Comparison of ENCODE assay signal across 13 cellular contexts in the genomic region with DNA sequence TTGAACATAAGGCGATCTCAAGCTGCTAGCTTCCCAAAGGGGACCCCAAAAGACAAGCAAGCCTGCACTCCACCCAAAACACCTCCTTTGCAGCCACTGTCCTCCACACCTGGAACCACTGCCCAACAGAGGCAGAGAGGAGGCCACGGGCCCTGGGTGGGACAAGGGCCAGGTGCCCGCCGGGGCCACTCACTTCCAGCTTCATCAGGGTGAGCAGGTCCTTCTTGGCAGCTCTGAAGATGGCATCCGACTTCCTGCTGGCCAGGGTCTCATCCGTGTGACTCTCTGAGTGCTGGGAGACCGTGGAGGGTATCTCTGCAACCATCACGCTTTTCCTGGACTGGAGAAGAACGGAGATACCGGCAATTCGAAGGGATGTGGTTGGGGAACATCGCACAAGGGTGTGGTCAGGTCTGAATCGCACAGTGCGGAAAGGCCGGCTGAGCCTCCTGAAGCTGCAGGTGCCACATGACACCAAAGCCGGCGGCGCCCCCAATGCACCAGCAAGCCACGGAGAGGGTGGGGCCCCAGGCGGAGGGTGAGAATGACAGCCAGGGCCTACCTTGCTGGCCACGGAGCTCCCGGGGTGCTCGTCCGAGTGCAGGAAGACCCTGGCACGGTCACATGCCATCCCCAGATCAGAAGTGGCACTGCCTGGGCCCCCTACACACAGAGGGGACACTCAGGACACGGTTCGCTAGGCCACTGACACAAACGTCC. TPM values are rescaled to one million over a fixed set of nuclear protein-coding genes. Genes with fewer than 3 reads are reported as not detected.
DNase-seq lines count a peak whose midpoint lies in the region; ATAC-seq and TF ChIP-seq lines count a peak whose summit lies in the region.
"Had no signal": no experiment of that assay in that cellular context is flagged by ENCODE, and none has a peak within 500 bp of the region (broad histone marks: within the 10 kb centered on the region; RNA-seq: fewer than 3 reads in every experiment).

No MANE protein-coding gene starts in this region.

- H2AFZ ChIP-seq in osteoblast (ENCODE audit: low read length), result no peak overlapping the region
- H2AFZ ChIP-seq: GM23248 had no signal

- no peaks in the 10 kb centered on the region for H3K36me3 ChIP-seq in osteoblast (ENCODE audit: insufficient read depth, low read length)

- no peaks in the 10 kb centered on the region for H3K79me2 ChIP-seq in osteoblast (ENCODE audit: insufficient read depth, low read length)

- H3K27me3 ChIP-seq in osteoblast (ENCODE audit: insufficient read depth, low read length), result no peaks in the 10 kb centered on the region

- intact Hi-C loops in Right ventricle myocardium superior (cut with DNase I), result no loop called here

- H4K20me1 ChIP-seq in osteoblast (ENCODE audit: insufficient read depth, low read length), result no peaks in the 10 kb centered on the region

- no peak for TF ChIP-seq CTCF in osteoblast (IDR thresholded peaks at IDR 0.05; ENCODE audit: extremely low read depth, low read depth, low read length)

- no peaks in the 10 kb centered on the region for H3K9me3 ChIP-seq in osteoblast (ENCODE audit: low read depth, low read length)

- no peak overlapping the region for H3K27ac ChIP-seq in osteoblast (ENCODE audit: low read depth, low read length)
- H3K27ac ChIP-seq: GM23248, KMS-11 had no signal

- H3K4me1 ChIP-seq in osteoblast (ENCODE audit: insufficient read depth, low read length), result no peaks in the 10 kb centered on the region
- H3K4me1 ChIP-seq: Caco-2 had no signal

- peak; percentile 36 for DNase-seq in NCI-H748 (lab: John Stamatoyannopoulos, UW; ENCODE audit: unreplicated experiment)
- DNase-seq in NCI-H748 treated with DMSO at 0.1 percent for 48 hours (lab: John Stamatoyannopoulos, UW), result no peak
- DNase-seq in SW480 (ENCODE audit: low spot score), result peak; percentile 89
- DNase-seq in osteoblast (ENCODE audit: insufficient read length, low spot score, missing footprints), result peak; percentile 58
- no peak for DNase-seq in Right ventricle myocardium superior
- DNase-seq: Caco-2; CD8-positive, alpha-beta T cell; GF-D8; GM23248; H9 had no signal

- H3K4me3 ChIP-seq in osteoblast (ENCODE audit: insufficient read depth, low read length), result no peak overlapping the region
- H3K4me3 ChIP-seq: GM23248 had no signal

- ATAC-seq in GM21526 (IDR thresholded peaks at IDR 0.05; ENCODE audit: low FRiP score, unreplicated experiment), result no peak
- no peak for ATAC-seq in HG02623 (IDR thresholded peaks at IDR 0.05; ENCODE audit: unreplicated experiment)
- ATAC-seq in Right ventricle myocardium superior (ENCODE audit: poor library complexity), result no peak
- ATAC-seq: CD8-positive, alpha-beta T cell had no signal

- no peak overlapping the region for H3K4me2 ChIP-seq in osteoblast (ENCODE audit: insufficient read depth, low read length)
- H3K4me2 ChIP-seq: KMS-11 had no signal

RNA-seq across cellular contexts. Expression of gene PNPLA7, which starts 44.6 kb away (rescaled TPM):
- total RNA-seq in osteoblast (1.8 and 2.7 TPM in 2 replicates), Right ventricle myocardium superior (12.2 TPM)

RNA-seq across cellular contexts. Expression of gene MRPL41, which starts 46.1 kb away (rescaled TPM):
- 26.2 and 30.4 TPM in 2 replicates for total RNA-seq in osteoblast
- total RNA-seq in Right ventricle myocardium superior, result 272 TPM

RNA-seq across cellular contexts. Expression of gene NSMF, which starts 46.4 kb away (rescaled TPM):
- 19.2 and 22.4 TPM in 2 replicates for total RNA-seq in osteoblast
- 10.0 TPM for total RNA-seq in Right ventricle myocardium superior

Comparison
In these comparisons a context has a peak if more than half of its experiments do, and no peak if none do; other contexts are left out.
1. DNase-seq: peak in NCI-H748 (single experiment), SW480 (single experiment) and osteoblast (single experiment); none in NCI-H748 treated with DMSO at 0.1 percent for 48 hours (single experiment) and Right ventricle myocardium superior (single experiment).